ENCODE assay signal across 1 cellular context in the genomic region with DNA sequence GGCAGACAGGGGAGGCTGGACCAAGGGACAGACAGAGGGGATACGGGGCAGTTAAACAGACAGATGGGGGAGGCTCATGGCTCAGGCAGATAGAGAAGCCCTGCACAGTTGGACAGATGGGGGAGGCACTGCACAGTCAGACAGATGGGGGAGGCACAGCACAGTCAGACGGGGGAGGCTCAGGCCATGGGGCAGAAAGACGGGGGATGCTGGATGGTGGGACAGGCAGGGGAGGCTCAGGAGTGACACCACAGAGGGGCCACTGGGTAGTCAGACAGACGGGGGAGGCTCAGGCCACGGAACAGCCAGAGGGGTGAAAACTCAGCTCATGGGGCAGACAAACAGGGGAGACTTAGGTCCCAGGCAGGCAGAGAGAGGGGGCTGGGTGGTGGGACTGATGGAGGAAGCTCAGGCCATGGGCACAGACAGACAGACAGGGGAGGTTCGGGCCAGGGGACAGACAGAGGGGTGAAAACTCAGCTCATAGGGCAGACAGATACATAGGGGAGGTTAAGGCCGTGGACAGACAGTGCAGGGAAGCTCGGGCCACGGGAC.
TF ChIP-seq lines count a peak whose summit lies in the region.

No MANE protein-coding gene starts in this region.

TF ChIP-seq in H1, 55 proteins besides CTCF, POLR2A, EP300 and RAD21:
- TF ChIP-seq SRF (IDR thresholded peaks at IDR 0.05; ENCODE audit: low read depth, low read length) (no peak), NRF1 (IDR thresholded peaks at IDR 0.05; ENCODE audit: low read depth, low read length) (no peak)
